ENCODE assay signal across 2 cellular contexts in genomic region chr1:206952182-206952581, GRCh38.
TF ChIP-seq lines count a peak whose summit lies in the region.

No MANE protein-coding gene starts in this region.

TF ChIP-seq in A549, 52 proteins besides CTCF, POLR2A, EP300 and RAD21:
- TF ChIP-seq MAX (IDR thresholded peaks at IDR 0.05): peak; percentile 55; the same call in 1 of the 2 replicates
- TF ChIP-seq HES2 (IDR thresholded peaks at IDR 0.05): no peak

TF ChIP-seq in HepG2, 621 proteins besides CTCF, POLR2A, EP300 and RAD21:
- no peak for TF ChIP-seq ZNF563 (CRISPR knock-in tag; IDR thresholded peaks at IDR 0.05)
- TF ChIP-seq ZNF292 (CRISPR knock-in tag; IDR thresholded peaks at IDR 0.05; ENCODE audit: borderline replicate concordance, low read depth): peak; percentile 45; the same call in 1 of the 2 replicates
- TF ChIP-seq PCBP2 (optimal IDR thresholded peaks at IDR 0.05; ENCODE audit: low read depth, low read length, poor library complexity, severe bottlenecking): no peak
- TF ChIP-seq NFIB (CRISPR knock-in tag; IDR thresholded peaks at IDR 0.05; ENCODE audit: borderline replicate concordance): no peak
- TF ChIP-seq SPEN (CRISPR knock-in tag; IDR thresholded peaks at IDR 0.05; ENCODE audit: low read depth): peak; percentile 37; the same call in 1 of the 2 replicates
- TF ChIP-seq ZNF576 (CRISPR knock-in tag; IDR thresholded peaks at IDR 0.05): no peak
- peak; percentile 65 for TF ChIP-seq ZFX (CRISPR knock-in tag; IDR thresholded peaks at IDR 0.05; ENCODE audit: low read depth)
- TF ChIP-seq HNRNPK (IDR thresholded peaks at IDR 0.05; ENCODE audit: low read depth, low read length, poor library complexity, severe bottlenecking): no peak
- peak; percentile 83 for TF ChIP-seq FOSL2 (CRISPR knock-in tag; IDR thresholded peaks at IDR 0.05)
- TF ChIP-seq SAP130 (CRISPR knock-in tag; IDR thresholded peaks at IDR 0.05; ENCODE audit: low read depth): peak; percentile 46; the same call in 1 of the 2 replicates
- no peak for TF ChIP-seq DPF2 (CRISPR knock-in tag; IDR thresholded peaks at IDR 0.05; ENCODE audit: borderline replicate concordance, low read depth)
- TF ChIP-seq YEATS4 (CRISPR knock-in tag; IDR thresholded peaks at IDR 0.05; ENCODE audit: borderline replicate concordance): 0 out of 2 replicates have a peak, but pooled peaks have one; percentile 11
- no peak for TF ChIP-seq MTA1 (CRISPR knock-in tag; IDR thresholded peaks at IDR 0.05; ENCODE audit: borderline replicate concordance)
- TF ChIP-seq ZNF644 (CRISPR knock-in tag; IDR thresholded peaks at IDR 0.05; ENCODE audit: low read depth): peak; percentile 23; the same call in 1 of the 2 replicates
- no peak for TF ChIP-seq HOMEZ (CRISPR knock-in tag; IDR thresholded peaks at IDR 0.05; ENCODE audit: low read depth)
- 0 out of 2 replicates have a peak, but pooled peaks have one; percentile 24 for TF ChIP-seq MTERF4 (CRISPR knock-in tag; IDR thresholded peaks at IDR 0.05)
- TF ChIP-seq ZSCAN22 (CRISPR knock-in tag; IDR thresholded peaks at IDR 0.05): 0 out of 2 replicates have a peak, but pooled peaks have one; percentile 77
- peak; percentile 42; the same call in 1 of the 2 replicates for TF ChIP-seq MAX (IDR thresholded peaks at IDR 0.05)
- TF ChIP-seq GFI1 (CRISPR knock-in tag; IDR thresholded peaks at IDR 0.05; ENCODE audit: borderline replicate concordance): 0 out of 2 replicates have a peak, but pooled peaks have one; percentile 15
- no peak for TF ChIP-seq ZFP62 (CRISPR knock-in tag; IDR thresholded peaks at IDR 0.05)
- no peak for TF ChIP-seq REL (CRISPR knock-in tag; conservative IDR thresholded peaks at IDR 0.05)
- TF ChIP-seq ZNF282 (IDR thresholded peaks at IDR 0.05; ENCODE audit: partially characterized antibody): no peak
- TF ChIP-seq THAP7 (CRISPR knock-in tag; IDR thresholded peaks at IDR 0.05): no peak
